7 cellular contexts compared by ENCODE assay signal in genomic region chr9:73715591-73715990, GRCh38.
"Had no signal": no experiment of that assay in that cellular context is flagged by ENCODE, and none has a peak within 500 bp of the region (broad histone marks: within the 10 kb centered on the region; RNA-seq: fewer than 3 reads in every experiment).

No MANE protein-coding gene starts in this region.

- H3K9me3 ChIP-seq: HAP-1 had no signal

- H3K36me3 ChIP-seq: HAP-1 had no signal

- H3K27ac ChIP-seq: GM23248 had no signal

- H3K4me3 ChIP-seq: GM23248, HAP-1, K562 had no signal

- FAIRE-seq: HTR-8/SVneo, K562 had no signal

- DNase-seq: GM23248, GOT3, H7, IMR-90 had no signal

- H3K4me1 ChIP-seq: HAP-1 had no signal
